Comparison of ENCODE assay signal across 18 cellular contexts in genomic region chr10:68696018-68696417, GRCh38. TPM values are rescaled to one million over a fixed set of nuclear protein-coding genes. Genes with fewer than 3 reads are reported as not detected.
DNase-seq lines count a peak whose midpoint lies in the region; ATAC-seq, FAIRE-seq and TF ChIP-seq lines count a peak whose summit lies in the region.
"Had no signal": no experiment of that assay in that cellular context is flagged by ENCODE, and none has a peak within 500 bp of the region (broad histone marks: within the 10 kb centered on the region; RNA-seq: fewer than 3 reads in every experiment).

No MANE protein-coding gene starts in this region.

- CTCF ChIA-PET in HepG2 (lab: Yijun Ruan, JAX; ENCODE audit: low intra/inter-chr PET ratio, low total read pairs) (no interaction called here), K562 (lab: Yijun Ruan, JAX; ENCODE audit: low intra/inter-chr PET ratio) (no interaction called here)

- no peak for TF ChIP-seq CTCF in HepG2 (CRISPR knock-in tag; IDR thresholded peaks at IDR 0.05)
- no peak for TF ChIP-seq CTCF in right lobe of liver (IDR thresholded peaks at IDR 0.05)
- no peak for TF ChIP-seq CTCF in K562 (IDR thresholded peaks at IDR 0.05 in 2 of 3, conservative IDR thresholded peaks at IDR 0.05 in 1 of 3; ENCODE audit: insufficient read depth in 2 of 3, low read depth in 1 of 3, low read length in 3 of 3)
- TF ChIP-seq CTCF in ascending aorta (IDR thresholded peaks at IDR 0.05), result no peak

- TF ChIP-seq POLR2A in HepG2 (IDR thresholded peaks at IDR 0.05; ENCODE audit: insufficient read depth in 1 of 2, low read depth in 2 of 2, low read length in 2 of 2) (no peak), right lobe of liver (IDR thresholded peaks at IDR 0.05) (no peak), K562 (conservative IDR thresholded peaks at IDR 0.05) (no peak)

- no peak overlapping the region for H3K9ac ChIP-seq in HepG2 (ENCODE audit: insufficient read depth, low read depth, low read length)
- H3K9ac ChIP-seq in K562 (ENCODE audit: insufficient read depth in 1 of 2, low read depth in 2 of 2, low read length in 2 of 2), result no peak overlapping the region
- H3K9ac ChIP-seq: BLaER1, GM23248 had no signal

- no peak for ATAC-seq in HepG2
- no peak for ATAC-seq in right lobe of liver
- ATAC-seq in K562, result no peak
- ATAC-seq: GM12878, HCT116 had no signal

- H3K27me3 ChIP-seq in HepG2 (ENCODE audit: control insufficient read depth in 1 of 2, insufficient read depth in 2 of 2, low read length in 2 of 2), result no peaks in the 10 kb centered on the region
- H3K27me3 ChIP-seq in right lobe of liver, result no peaks in the 10 kb centered on the region
- no peaks in the 10 kb centered on the region for H3K27me3 ChIP-seq in K562 (ENCODE audit: control insufficient read depth in 2 of 2, insufficient read depth in 2 of 2, low read length in 2 of 2)
- H3K27me3 ChIP-seq in ascending aorta, result no peaks in the 10 kb centered on the region
- H3K27me3 ChIP-seq: BLaER1 had no signal

- no peak overlapping the region for H3K27ac ChIP-seq in HepG2 (ENCODE audit: extremely low read length, insufficient read depth, low read length)
- H3K27ac ChIP-seq in right lobe of liver, result no peak overlapping the region
- H3K27ac ChIP-seq in K562 (ENCODE audit: extremely low read depth, low read depth, low read length), result no peak overlapping the region
- no peak overlapping the region for H3K27ac ChIP-seq in ascending aorta
- H3K27ac ChIP-seq: 22Rv1, BLaER1, GM23248 had no signal

- no peaks in the 10 kb centered on the region for H4K20me1 ChIP-seq in HepG2 (ENCODE audit: insufficient read depth, low read length)
- no peaks in the 10 kb centered on the region for H4K20me1 ChIP-seq in K562 (replicated peaks; ENCODE audit: control insufficient read depth, insufficient read depth, low read length)
- H4K20me1 ChIP-seq: BLaER1 had no signal

- no peaks in the 10 kb centered on the region for H3K79me2 ChIP-seq in HepG2 (ENCODE audit: insufficient read depth, low read length)
- no peaks in the 10 kb centered on the region for H3K79me2 ChIP-seq in K562 (ENCODE audit: control insufficient read depth, insufficient read depth, low read length)

- 0 out of 2 replicates have a peak, but pooled peaks cover 6% of the 10 kb centered on the region for H3K4me1 ChIP-seq in HepG2 (ENCODE audit: insufficient read depth, low read length)
- no peaks in the 10 kb centered on the region for H3K4me1 ChIP-seq in right lobe of liver
- H3K4me1 ChIP-seq in K562 (replicated peaks in 1 of 2; ENCODE audit: control insufficient read depth in 2 of 2, insufficient read depth in 2 of 2, low read length in 2 of 2), result no peaks in the 10 kb centered on the region
- H3K4me1 ChIP-seq in ascending aorta, result no peaks in the 10 kb centered on the region
- H3K4me1 ChIP-seq: BLaER1 had no signal

- H3K36me3 ChIP-seq in HepG2 (replicated peaks in 1 of 2; ENCODE audit: control insufficient read depth in 1 of 2, insufficient read depth in 2 of 2, low read length in 2 of 2) (peaks cover under 1 to 7% of the 10 kb centered on the region in 2 experiments), right lobe of liver (no peaks in the 10 kb centered on the region), K562 (ENCODE audit: control insufficient read depth, insufficient read depth, low read length) (peaks cover 17% of the 10 kb centered on the region; the same call in 2 of the 3 replicates), ascending aorta (peaks cover under 1 to 3% of the 10 kb centered on the region in 2 donors)
- H3K36me3 ChIP-seq: BLaER1 had no signal

- TF ChIP-seq EP300 in HepG2 (IDR thresholded peaks at IDR 0.05; ENCODE audit: low read depth in 2 of 2, low read length in 2 of 2), result no peak
- TF ChIP-seq EP300 in HepG2 (CRISPR knock-in tag; IDR thresholded peaks at IDR 0.05; ENCODE audit: borderline replicate concordance), result no peak
- no peak for TF ChIP-seq EP300 in K562 (IDR thresholded peaks at IDR 0.05; ENCODE audit: low read length)

- no peaks in the 10 kb centered on the region for H3K9me1 ChIP-seq in K562 (ENCODE audit: control insufficient read depth, insufficient read depth, low read length)

- H3K4me3 ChIP-seq in HepG2 (replicated peaks in 1 of 3; ENCODE audit: insufficient read depth in 1 of 3, low read depth in 2 of 3, low read length in 3 of 3) (no peak overlapping the region), right lobe of liver (no peak overlapping the region), K562 (no peak overlapping the region), ascending aorta (no peak overlapping the region)
- H3K4me3 ChIP-seq: BLaER1, GM12878, GM23248 had no signal

- H3K9me3 ChIP-seq in HepG2 (ENCODE audit: low read length), result no peaks in the 10 kb centered on the region
- H3K9me3 ChIP-seq in right lobe of liver, result no peaks in the 10 kb centered on the region
- no peaks in the 10 kb centered on the region for H3K9me3 ChIP-seq in K562 (replicated peaks; ENCODE audit: control insufficient read depth, insufficient read depth, low read depth, low read length)
- no peaks in the 10 kb centered on the region for H3K9me3 ChIP-seq in ascending aorta
- H3K9me3 ChIP-seq: BLaER1 had no signal

- POLR2A ChIA-PET in HepG2 (lab: Yijun Ruan, JAX), result no interaction called here
- POLR2A ChIA-PET in K562 (lab: Yijun Ruan, JAX), result interaction anchor here (0.6 to 2.1 kb wide), 13 partner anchors 9 to 82 kb away, joined by 3 to 8 read pairs (median 4); no protein-coding TSS in a partner anchor

- intact Hi-C loops in HepG2 (cut with micrococcal nuclease; ENCODE audit: unreplicated experiment) (loop anchor here (10.0 kb wide), 1 partner anchor 91 kb away; no protein-coding TSS in a partner anchor), right lobe of liver (cut with DNase I) (no loop called here), K562 (cut with micrococcal nuclease) (no loop called here), ascending aorta (cut with DNase I) (no loop called here)

- DNase-seq in HepG2 (ENCODE audit: low spot score), result no peak
- no peak for DNase-seq in right lobe of liver
- no peak for DNase-seq in K562 (ENCODE audit: extremely low read depth in 1 of 4, low spot score in 3 of 4)
- peak; percentile 9 for DNase-seq in iris pigment epithelial cell (ENCODE audit: low read depth)
- no peak for DNase-seq in ascending aorta (ENCODE audit: low spot score in 2 of 2)
- DNase-seq in COLO668 (lab: John Stamatoyannopoulos, UW; ENCODE audit: unreplicated experiment), result no peak
- no peak for DNase-seq in NCI-H774 (lab: John Stamatoyannopoulos, UW)
- DNase-seq: Calu3; CD4-positive, alpha-beta memory T cell; DND-41; EL; GM23248; H7 had no signal

- BruUV-seq in HepG2 (replicated peaks; lab: Mats Ljungman, UMichigan) (no TSS peak), K562 (replicated peaks; lab: Mats Ljungman, UMichigan) (no TSS peak)

- no peak overlapping the region for H2AFZ ChIP-seq in HepG2 (ENCODE audit: low read length)
- no peak overlapping the region for H2AFZ ChIP-seq in K562 (ENCODE audit: low read depth, low read length)
- H2AFZ ChIP-seq: GM23248 had no signal

- in situ Hi-C loops in HepG2 (cut with HindIII; ENCODE audit: extremely low pct_ligation_motif_present, low pct_unique_long_range_greater_than_20kb) (no loop called here), K562 (cut with MboI) (no loop called here)

- H3K4me2 ChIP-seq in HepG2 (ENCODE audit: low read depth, low read length), result no peak overlapping the region
- no peak overlapping the region for H3K4me2 ChIP-seq in K562 (ENCODE audit: insufficient read depth, low read length)
- H3K4me2 ChIP-seq: BLaER1 had no signal

- no peak for FAIRE-seq in HepG2 (lab: Jason Lieb, UNC)
- no peak for FAIRE-seq in K562 (lab: Jason Lieb, UNC)
- FAIRE-seq: GM12878, GM19239 had no signal

- WGBS in HepG2 (ENCODE audit: low lambda C conversion rate), result 100% methylated on average over 1 of the region's 1 CpG
- 60% methylated on average over 1 of the region's 1 CpG for WGBS in right lobe of liver (ENCODE audit: insufficient coverage, low coverage, low lambda C conversion rate, missing lambda C conversion rate)
- WGBS in K562 (ENCODE audit: insufficient coverage, low coverage, missing lambda C conversion rate), result 68% methylated on average over 1 of the region's 1 CpG

- no peak for TF ChIP-seq RAD21 in HepG2 (CRISPR knock-in tag; IDR thresholded peaks at IDR 0.05)
- TF ChIP-seq RAD21 in K562 (CRISPR knock-in tag; conservative IDR thresholded peaks at IDR 0.05 in 1 of 2, IDR thresholded peaks at IDR 0.05 in 1 of 2), result no peak

RNA-seq across cellular contexts. Expression of gene CCAR1, which starts 25.0 kb away (rescaled TPM):
- total RNA-seq in HepG2 (2016; rRNA removed; fragmentation: Illumina TruSeq; extraction: Trizol) (81.6 and 104 TPM in 2 replicates), right lobe of liver (10 to 100 TPM; 16.9 to 30.6 (median 22.4) TPM), K562 (2014; rRNA removed) (94.9 and 98.3 TPM in 2 replicates), K562 (2014; rRNA removed; fragmentation: Illumina TruSeq; extraction: Trizol) (131 and 150 TPM in 2 replicates), K562 (2015; rRNA removed; fragmentation: Illumina TruSeq; extraction: Trizol) (145 and 157 TPM in 2 replicates), K562 (2021) (88.0 and 102 TPM in 2 replicates), ascending aorta (9.5 TPM)
- 33.8 and 37.3 TPM in 2 replicates for total RNA-seq in HepG2 (2016; cell fraction: cytosol; rRNA removed; fragmentation: Illumina TruSeq; extraction: Trizol; ENCODE audit: low read depth)
- 77.0 and 96.0 TPM in 2 replicates for total RNA-seq in HepG2 (2016; cell fraction: insoluble cytoplasmic fraction; rRNA removed; fragmentation: Illumina TruSeq; extraction: Trizol)
- total RNA-seq in HepG2 (2016; cell fraction: membrane; rRNA removed; fragmentation: Illumina TruSeq; extraction: Trizol), result 31.6 and 34.4 TPM in 2 replicates
- 76.9 and 84.6 TPM in 2 replicates for total RNA-seq in HepG2 (2016; cell fraction: nucleus; rRNA removed; fragmentation: Illumina TruSeq; extraction: Trizol)
- polyA plus RNA-seq in HepG2 (2011; rRNA removed) (54.2 and 74.5 TPM in 2 replicates), K562 (2011; rRNA removed) (111 and 117 TPM in 2 replicates), K562 (2014; fragmentation: Illumina TruSeq; extraction: Trizol) (117 and 141 TPM in 2 replicates), K562 (2014; fragmentation: Nextera tagmentation; extraction: Ambion mirVana) (10 to 100 TPM; 44.8 to 68.5 TPM), K562 (2014; rRNA removed) (112 and 173 TPM in 2 replicates)
- 31.8 and 34.2 TPM in 2 replicates for polyA plus RNA-seq in HepG2 (2011; cell fraction: cytosol; rRNA removed)
- polyA plus RNA-seq in HepG2 (2011; cell fraction: nucleus; rRNA removed), result 59.5 and 83.3 TPM in 2 replicates
- 27.3 and 47.5 TPM in 2 replicates for polyA plus RNA-seq in HepG2 (2012)
- polyA plus RNA-seq in HepG2 (2016; cell fraction: cytosol; fragmentation: Illumina TruSeq; extraction: Trizol; ENCODE audit: low read depth), result 4.6 and 6.3 TPM in 2 replicates
- polyA plus RNA-seq in HepG2 (2016; cell fraction: insoluble cytoplasmic fraction; fragmentation: Illumina TruSeq; extraction: Trizol; ENCODE audit: low read depth), result 133 and 144 TPM in 2 replicates
- 11.6 and 13.0 TPM in 2 replicates for polyA plus RNA-seq in HepG2 (2016; cell fraction: membrane; fragmentation: Illumina TruSeq; extraction: Trizol; ENCODE audit: low read depth)
- polyA plus RNA-seq in HepG2 (2016; cell fraction: nucleus; fragmentation: Illumina TruSeq; extraction: Trizol; ENCODE audit: insufficient read depth, low read depth), result 172 and 183 TPM in 2 replicates
- 87.1 and 175 TPM in 2 replicates for polyA minus RNA-seq in HepG2 (2011; rRNA and poly(A)+ RNA removed; ENCODE audit: low replicate concordance)
- polyA minus RNA-seq in HepG2 (2011; cell fraction: cytosol; rRNA and poly(A)+ RNA removed), result 16.8 and 18.1 TPM in 2 replicates
- 78.9 and 99.3 TPM in 2 replicates for polyA minus RNA-seq in HepG2 (2011; cell fraction: nucleus; rRNA and poly(A)+ RNA removed)
- 184 and 338 TPM in 2 replicates for total RNA-seq in K562 (2011; cell fraction: chromatin; rRNA removed; ENCODE audit: low replicate concordance)
- 93.0 and 93.9 TPM in 2 replicates for total RNA-seq in K562 (2011; cell fraction: nucleolus; rRNA removed)
- 126 and 131 TPM in 2 replicates for total RNA-seq in K562 (2011; cell fraction: nucleoplasm; rRNA removed)
- 108 and 123 TPM in 2 replicates for polyA plus RNA-seq in K562 (2011; cell fraction: cytosol; rRNA removed)
- polyA plus RNA-seq in K562 (2011; cell fraction: nucleus; rRNA removed), result 271 and 289 TPM in 2 replicates
- 57.3 and 65.2 TPM in 2 replicates for polyA plus RNA-seq in K562 (2012)
- polyA minus RNA-seq in K562 (2011; rRNA and poly(A)+ RNA removed), result 139 and 144 TPM in 2 replicates
- 31.0 and 42.7 TPM in 2 replicates for polyA minus RNA-seq in K562 (2011; cell fraction: cytosol; rRNA and poly(A)+ RNA removed)
- polyA minus RNA-seq in K562 (2011; cell fraction: nucleus; rRNA and poly(A)+ RNA removed), result 95.6 and 155 TPM in 2 replicates
